Comparison of ENCODE assay signal across 16 cellular contexts in the genomic region with DNA sequence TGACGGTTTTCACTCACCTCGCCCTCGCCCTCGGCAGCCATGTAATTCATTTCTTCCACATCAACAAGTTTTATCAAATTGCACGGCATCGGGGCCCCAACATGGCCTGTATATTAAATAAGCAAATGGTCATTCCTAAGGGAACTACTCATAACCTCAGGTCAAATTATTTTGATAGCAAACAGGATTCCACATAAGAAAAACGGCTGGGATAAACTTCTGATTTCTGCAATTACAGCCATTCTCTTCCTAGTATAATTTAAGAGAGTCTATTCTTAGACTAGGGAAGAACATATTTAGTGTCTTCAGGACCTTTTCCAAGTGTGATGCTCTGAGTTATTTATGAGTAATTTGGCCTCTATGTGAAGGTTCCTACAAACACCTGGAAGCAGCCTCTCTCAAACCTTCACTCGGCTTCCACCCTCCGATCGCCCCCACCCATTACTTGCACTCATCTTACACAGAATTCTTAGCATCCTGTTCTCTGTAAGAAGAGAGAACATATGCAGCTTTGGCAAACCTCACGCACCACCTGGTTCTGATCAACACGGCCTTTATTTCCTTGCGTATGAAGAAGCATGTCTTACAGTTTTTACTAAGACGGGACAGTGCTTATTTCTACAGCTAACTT. TPM values are rescaled to one million over a fixed set of nuclear protein-coding genes. Genes with fewer than 3 reads are reported as not detected.
A peak's percentile ranks its signal among the peaks of the same experiment; 100 is the strongest.
DNase-seq lines count a peak whose midpoint lies in the region; ATAC-seq, FAIRE-seq and TF ChIP-seq lines count a peak whose summit lies in the region.
"Had no signal": no experiment of that assay in that cellular context is flagged by ENCODE, and none has a peak within 500 bp of the region (broad histone marks: within the 10 kb centered on the region; RNA-seq: fewer than 3 reads in every experiment).

No MANE protein-coding gene starts in this region.

- CTCF ChIA-PET in activated CD8-positive, alpha-beta memory T cell treated with anti-CD3 and anti-CD28 coated beads, Interleukin-2, amount 10 ng/mL, durations not matched to agents 7 days and 5 days (lab: Charles Lee), result interaction anchor here (0.9 kb wide), 1 partner anchor 500 kb away, joined by 3 read pairs; no protein-coding TSS in a partner anchor
- CTCF ChIA-PET in CD8-positive, alpha-beta T cell (lab: Charles Lee), result interaction anchor here (1.6 kb wide), 1 partner anchor 18 kb away, joined by 5 read pairs; no protein-coding TSS in a partner anchor

- peaks cover 15% of the 10 kb centered on the region for H3K4me1 ChIP-seq in CD8-positive, alpha-beta T cell (ENCODE audit: insufficient read depth, low read length)
- H3K4me1 ChIP-seq: upper lobe of left lung had no signal

- intact Hi-C loops in CD8-positive, alpha-beta T cell (cut with DNase I, micrococcal nuclease), result loop anchor here in 1 of 2 experiments (2.0 kb wide), 1 partner anchor 16 kb away; no protein-coding TSS in a partner anchor
- intact Hi-C loops in sciatic nerve (cut with DNase I), result no loop called here

- no peak overlapping the region for H3K4me3 Mint-ChIP-seq in activated CD8-positive, alpha-beta memory T cell treated with anti-CD3 and anti-CD28 coated beads, Interleukin-2, amount 10 ng/mL, durations not matched to agents 7 days and 5 days
- no peak overlapping the region for H3K4me3 Mint-ChIP-seq in CD8-positive, alpha-beta T cell
- H3K4me3 Mint-ChIP-seq: memory B cell had no signal

- H3K36me3 Mint-ChIP-seq in activated CD8-positive, alpha-beta memory T cell treated with anti-CD3 and anti-CD28 coated beads, Interleukin-2, amount 10 ng/mL, durations not matched to agents 7 days and 5 days, result peaks cover 30% of the 10 kb centered on the region
- H3K36me3 Mint-ChIP-seq in CD8-positive, alpha-beta T cell, result peaks cover 59% of the 10 kb centered on the region

- ATAC-seq in activated CD8-positive, alpha-beta memory T cell treated with anti-CD3 and anti-CD28 coated beads, Interleukin-2, amount 10 ng/mL, durations not matched to agents 7 days and 5 days, result no peak
- ATAC-seq in CD8-positive, alpha-beta T cell, result no peak
- peak; percentile 36 for ATAC-seq in sciatic nerve

- peak; percentile 21 for FAIRE-seq in endometrium (lab: Jason Lieb, UNC)

- H3K4me1 Mint-ChIP-seq in activated CD8-positive, alpha-beta memory T cell treated with anti-CD3 and anti-CD28 coated beads, Interleukin-2, amount 10 ng/mL, durations not matched to agents 7 days and 5 days, result peaks cover 16% of the 10 kb centered on the region
- H3K4me1 Mint-ChIP-seq in CD8-positive, alpha-beta T cell (ENCODE audit: low read depth), result peaks cover 17% of the 10 kb centered on the region

- no peaks in the 10 kb centered on the region for H3K9me3 ChIP-seq in CD8-positive, alpha-beta T cell (ENCODE audit: low read length)
- H3K9me3 ChIP-seq: upper lobe of left lung had no signal

- peak overlapping the region; percentile 13 for H3K27ac Mint-ChIP-seq in activated CD8-positive, alpha-beta memory T cell treated with anti-CD3 and anti-CD28 coated beads, Interleukin-2, amount 10 ng/mL, durations not matched to agents 7 days and 5 days
- peak overlapping the region; percentile 65 for H3K27ac Mint-ChIP-seq in CD8-positive, alpha-beta T cell

- H3K27me3 Mint-ChIP-seq in activated CD8-positive, alpha-beta memory T cell treated with anti-CD3 and anti-CD28 coated beads, Interleukin-2, amount 10 ng/mL, durations not matched to agents 7 days and 5 days, result no peaks in the 10 kb centered on the region
- no peaks in the 10 kb centered on the region for H3K27me3 Mint-ChIP-seq in CD8-positive, alpha-beta T cell (ENCODE audit: low read depth)
- H3K27me3 Mint-ChIP-seq: memory B cell had no signal

- H3K36me3 ChIP-seq in CD8-positive, alpha-beta T cell (ENCODE audit: insufficient read depth, low read length), result peaks cover 4% of the 10 kb centered on the region
- H3K36me3 ChIP-seq in brain microvascular endothelial cell (replicated peaks), result peaks cover 3% of the 10 kb centered on the region

- H3K27me3 ChIP-seq in CD8-positive, alpha-beta T cell (ENCODE audit: insufficient read depth, low read length), result no peaks in the 10 kb centered on the region
- no peaks in the 10 kb centered on the region for H3K27me3 ChIP-seq in brain microvascular endothelial cell (replicated peaks)
- H3K27me3 ChIP-seq: upper lobe of left lung had no signal

- no peak for TF ChIP-seq CTCF in CD8-positive, alpha-beta T cell (IDR thresholded peaks at IDR 0.05)
- TF ChIP-seq CTCF in brain microvascular endothelial cell (IDR thresholded peaks at IDR 0.05; ENCODE audit: low read depth, low read length, missing control alignments), result no peak

- no peaks in the 10 kb centered on the region for H3K9me3 Mint-ChIP-seq in activated CD8-positive, alpha-beta memory T cell treated with anti-CD3 and anti-CD28 coated beads, Interleukin-2, amount 10 ng/mL, durations not matched to agents 7 days and 5 days (ENCODE audit: low read depth)
- H3K9me3 Mint-ChIP-seq in CD8-positive, alpha-beta T cell, result no peaks in the 10 kb centered on the region
- H3K9me3 Mint-ChIP-seq: memory B cell had no signal

- POLR2A ChIA-PET in CD8-positive, alpha-beta T cell (lab: Charles Lee), result interaction anchor here (2.0 kb wide), 1 partner anchor 29 kb away, joined by 10 read pairs; the partner anchor contains the start of gene CENPU

- in situ Hi-C loops in brain microvascular endothelial cell (cut with HindIII; ENCODE audit: low pct_ligation_motif_present, low sequenced_read_pairs), result no loop called here

- H3K27ac ChIP-seq in CD8-positive, alpha-beta T cell (ENCODE audit: low read depth, low read length), result no peak overlapping the region
- no peak overlapping the region for H3K27ac ChIP-seq in brain microvascular endothelial cell
- H3K27ac ChIP-seq: upper lobe of left lung had no signal

- no peak overlapping the region for H3K4me3 ChIP-seq in CD8-positive, alpha-beta T cell (ENCODE audit: low read depth, low read length)
- no peak overlapping the region for H3K4me3 ChIP-seq in brain microvascular endothelial cell (ENCODE audit: low read depth, low read length)
- H3K4me3 ChIP-seq: upper lobe of left lung had no signal

- no peak for DNase-seq in activated CD8-positive, alpha-beta memory T cell treated with anti-CD3 and anti-CD28 coated beads, Interleukin-2, amount 10 ng/mL, durations not matched to agents 7 days and 5 days
- no peak for DNase-seq in activated CD8-positive, alpha-beta memory T cell treated with anti-CD3 and anti-CD28 coated beads, Interleukin-2, amount 50 U/mL, for 48 hours
- DNase-seq in CD8-positive, alpha-beta T cell, result no peak
- DNase-seq in sciatic nerve (ENCODE audit: low spot score), result no peak
- DNase-seq in COLO829 (ENCODE audit: low spot score), result no peak
- no peak for DNase-seq in AG08396 (ENCODE audit: low spot score)
- no peak for DNase-seq in brain microvascular endothelial cell
- DNase-seq: activated naive CD4-positive, alpha-beta T cell treated with Interleukin-2 at 50 U/mL for 16 hours; central memory CD4-positive, alpha-beta T cell; effector CD4-positive, alpha-beta T cell; NCI-H2081; NCI-H526 treated with DMSO at 0.1 percent for 48 hours; stimulated activated CD4-positive, alpha-beta T cell treated with anti-CD3 and anti-CD28 coated beads, Interleukin-4, amount 100 ng/mL, for 1 hour; upper lobe of left lung had no signal

RNA-seq across cellular contexts. Expression of gene CENPU, which starts 29.4 kb away (rescaled TPM):
- 10 to 100 TPM; 71.9 to 74.7 TPM for total RNA-seq in activated CD8-positive, alpha-beta memory T cell treated with anti-CD3 and anti-CD28 coated beads, Interleukin-2, amount 10 ng/mL, durations not matched to agents 7 days and 5 days
- total RNA-seq in CD8-positive, alpha-beta T cell, result 1 to 10 TPM; 3.4 TPM
- 1.7 TPM for total RNA-seq in sciatic nerve

Comparison
In these comparisons a context has a peak if more than half of its experiments do, and no peak if none do; other contexts are left out.
1. RNA of gene CENPU, which starts 29.4 kb away (total RNA-seq): 71.9 to 74.7 TPM in activated CD8-positive, alpha-beta memory T cell treated with anti-CD3 and anti-CD28 coated beads, Interleukin-2, amount 10 ng/mL, durations not matched to agents 7 days and 5 days; 3.4 TPM in CD8-positive, alpha-beta T cell and 1.7 TPM in sciatic nerve (single experiment); every median in the first group is over 10 times any median in the second.